Comparison of ENCODE assay signal across 10 cellular contexts in genomic region chr7:105830405-105831218, GRCh38. TPM values are rescaled to one million over a fixed set of nuclear protein-coding genes. Genes with fewer than 3 reads are reported as not detected.
DNase-seq lines count a peak whose midpoint lies in the region; ATAC-seq and TF ChIP-seq lines count a peak whose summit lies in the region.
"Had no signal": no experiment of that assay in that cellular context is flagged by ENCODE, and none has a peak within 500 bp of the region (broad histone marks: within the 10 kb centered on the region; RNA-seq: fewer than 3 reads in every experiment).

No MANE protein-coding gene starts in this region.

- intact Hi-C loops in mucosa of descending colon (cut with DNase I, micrococcal nuclease) = no loop called here

- no peak overlapping the region for H3K4me3 ChIP-seq in AG10803 (ENCODE audit: low read length)
- no peak overlapping the region for H3K4me3 ChIP-seq in MG63
- H3K4me3 ChIP-seq in choroid plexus epithelial cell (ENCODE audit: low read depth, low read length) = no peak overlapping the region
- H3K4me3 ChIP-seq in mucosa of descending colon = no peak overlapping the region

- H3K36me3 ChIP-seq in MG63 = no peaks in the 10 kb centered on the region
- H3K36me3 ChIP-seq in mucosa of descending colon (ENCODE audit: low read depth) = no peaks in the 10 kb centered on the region

- DNase-seq in AG10803 (ENCODE audit: low read depth) (peak; percentile 99), MG63 (peak; percentile 73), choroid plexus epithelial cell (ENCODE audit: low read depth) (peak; percentile 95), mucosa of descending colon (no peak), NCI-H128 (lab: John Stamatoyannopoulos, UW; ENCODE audit: unreplicated experiment) (no peak)
- DNase-seq: DND-41, immature natural killer cell had no signal

- no peaks in the 10 kb centered on the region for H3K4me1 ChIP-seq in mucosa of descending colon (ENCODE audit: low read depth)

- ATAC-seq in mucosa of descending colon (peak; percentile 56), HG03159 (IDR thresholded peaks at IDR 0.05; ENCODE audit: unreplicated experiment) (no peak), HG03280 (IDR thresholded peaks at IDR 0.05; ENCODE audit: unreplicated experiment) (no peak), GM18519 (IDR thresholded peaks at IDR 0.05; ENCODE audit: low FRiP score, unreplicated experiment) (no peak)

- TF ChIP-seq CTCF in AG10803 (conservative IDR thresholded peaks at IDR 0.05; ENCODE audit: low read length) (0 out of 2 replicates have a peak, but pooled peaks have one; percentile 12), choroid plexus epithelial cell (conservative IDR thresholded peaks at IDR 0.05; ENCODE audit: low read depth, low read length) (no peak), mucosa of descending colon (IDR thresholded peaks at IDR 0.05) (no peak)

- H3K9me3 ChIP-seq in MG63 (no peaks in the 10 kb centered on the region), mucosa of descending colon (no peaks in the 10 kb centered on the region)

- H3K27me3 ChIP-seq in MG63 = no peaks in the 10 kb centered on the region

RNA-seq across cellular contexts. Expression of gene ATXN7L1, which starts 45.8 kb away (rescaled TPM):
- 0.59 TPM in 1 of 2 replicates, not detected in the other for total RNA-seq in MG63 (2014; rRNA removed; shearing (Covaris generic); ENCODE audit: low replicate concordance)
- total RNA-seq in mucosa of descending colon = 10 to 100 TPM; 19.7 to 29.5 (median 26.0) TPM

Comparison
In these comparisons a context has a peak if more than half of its experiments do, and no peak if none do; other contexts are left out.
1. DNase-seq: peak in AG10803 (single experiment), MG63 (single experiment) and choroid plexus epithelial cell (single experiment); none in mucosa of descending colon (0 of 3) and NCI-H128 (single experiment).
2. RNA of gene ATXN7L1, which starts 45.8 kb away (total RNA-seq): 19.7 to 29.5 TPM in mucosa of descending colon; 0.59 TPM in MG63; every median in the first group is over 10 times any median in the second.